ENCODE assay signal across 9 cellular contexts in the genomic region with DNA sequence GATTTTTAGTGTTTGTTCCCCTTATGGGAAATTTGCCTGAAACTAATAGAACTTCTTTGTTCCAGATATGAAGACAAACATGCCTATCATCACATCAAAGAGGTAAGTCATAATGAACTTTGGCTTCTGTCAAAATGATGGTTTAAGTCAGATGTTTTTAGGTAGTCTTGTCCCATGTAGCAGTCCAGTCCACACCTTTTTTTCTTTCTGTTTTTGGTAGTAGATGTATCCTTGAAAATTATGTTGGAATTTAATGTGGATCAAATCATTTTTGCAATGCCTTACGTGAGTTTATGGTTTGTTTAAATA. TPM values are rescaled to one million over a fixed set of nuclear protein-coding genes. Genes with fewer than 3 reads are reported as not detected.
"Had no signal": no experiment of that assay in that cellular context is flagged by ENCODE, and none has a peak within 500 bp of the region (broad histone marks: within the 10 kb centered on the region; RNA-seq: fewer than 3 reads in every experiment).

No MANE protein-coding gene starts in this region.

- H3K4me2 ChIP-seq: KMS-11 had no signal

- H3K4me3 ChIP-seq: K562 had no signal

- DNase-seq: IMR-90, KBM-7, KG1 had no signal

- H3K27ac ChIP-seq: HL-60, KMS-11 had no signal

- FAIRE-seq: HTR-8/SVneo had no signal

- H3K9ac ChIP-seq: KMS-11 had no signal

RNA-seq across cellular contexts. Expression of gene MKRN2OS, which starts 48.9 kb away (rescaled TPM):
- total RNA-seq: HT1080, IMR-90 had no signal
- polyA plus RNA-seq: IgD-negative memory B cell, IMR-90 had no signal
